Comparison of ENCODE assay signal across 8 cellular contexts in the genomic region with DNA sequence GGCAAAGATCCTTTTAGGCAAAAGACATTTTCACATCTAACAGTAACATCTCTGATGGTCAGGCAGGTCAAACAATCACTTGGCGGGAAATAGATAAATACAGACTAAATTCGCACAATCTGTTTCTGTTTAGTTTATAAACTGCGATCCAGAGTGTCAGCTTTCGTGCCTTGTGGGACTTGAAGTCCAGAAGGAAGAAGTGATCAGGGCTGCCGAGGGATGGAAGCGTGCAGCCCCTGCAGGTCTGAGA. TPM values are rescaled to one million over a fixed set of nuclear protein-coding genes. Genes with fewer than 3 reads are reported as not detected.
DNase-seq lines count a peak whose midpoint lies in the region; ATAC-seq and TF ChIP-seq lines count a peak whose summit lies in the region.

No MANE protein-coding gene starts in this region.

- H3K27ac ChIP-seq in heart left ventricle (peak overlapping the region in 9 of 12 donors; percentile 23 to 100 (median 98)), body of pancreas (peak overlapping the region in 3 of 4 donors; percentile 86 to 98 (median 98)), upper lobe of right lung (peak overlapping the region; percentile 95)

- H3K36me3 Mint-ChIP-seq in memory B cell = no peaks in the 10 kb centered on the region

- intact Hi-C loops in heart left ventricle (cut with DNase I) (loop anchor here in 1 of 10 donors (10.0 kb wide), 2 partner anchors 499 to 951 kb away; a partner anchor contains a TSS), left ventricle myocardium superior (cut with micrococcal nuclease) (no loop called here), body of pancreas (cut with DNase I) (no loop called here), upper lobe of right lung (cut with DNase I) (no loop called here)

- H3K4me1 ChIP-seq in heart left ventricle (peaks cover 0 to 14% (median 8%) of the 10 kb centered on the region in 12 donors), body of pancreas (peaks cover 5% of the 10 kb centered on the region), upper lobe of right lung (no peaks in the 10 kb centered on the region)

- H3K27me3 Mint-ChIP-seq in memory B cell = no peaks in the 10 kb centered on the region

- TF ChIP-seq CTCF in heart left ventricle (IDR thresholded peaks at IDR 0.05) (no peak), body of pancreas (IDR thresholded peaks at IDR 0.05) (no peak), upper lobe of right lung (IDR thresholded peaks at IDR 0.05) (no peak)

- H3K4me1 Mint-ChIP-seq in memory B cell = peaks cover 14% of the 10 kb centered on the region

- H3K4me3 Mint-ChIP-seq in memory B cell = peak overlapping the region; percentile 83

- H3K4me3 ChIP-seq in heart left ventricle = peak overlapping the region; percentile 26 to 97 (median 81)
- peak overlapping the region in 1 of 2 donors; percentile 58 for H3K4me3 ChIP-seq in body of pancreas
- peak overlapping the region; percentile 74 for H3K4me3 ChIP-seq in upper lobe of right lung

- DNase-seq in heart left ventricle (no peak), left ventricle myocardium superior (no peak), body of pancreas (no peak), memory B cell (ENCODE audit: low spot score in 2 of 2) (no peak), upper lobe of right lung (no peak), GM03348 (ENCODE audit: low spot score) (no peak), GM19238 (ENCODE audit: insufficient read length, low spot score) (no peak)

- no peaks in the 10 kb centered on the region for H3K36me3 ChIP-seq in heart left ventricle
- no peaks in the 10 kb centered on the region for H3K36me3 ChIP-seq in body of pancreas (replicated peaks in 1 of 2; ENCODE audit: insufficient read depth in 1 of 2, low read depth in 2 of 2)
- H3K36me3 ChIP-seq in upper lobe of right lung = no peaks in the 10 kb centered on the region

- ATAC-seq in heart left ventricle = no peak
- no peak for ATAC-seq in left ventricle myocardium superior
- no peak for ATAC-seq in body of pancreas
- ATAC-seq in memory B cell (ENCODE audit: low read depth) = no peak
- no peak for ATAC-seq in upper lobe of right lung
- no peak for ATAC-seq in HG02571 (IDR thresholded peaks at IDR 0.05; ENCODE audit: unreplicated experiment)

- TF ChIP-seq POLR2A in heart left ventricle (IDR thresholded peaks at IDR 0.05) = no peak
- TF ChIP-seq POLR2A in body of pancreas (IDR thresholded peaks at IDR 0.05) = no peak

- 0% methylated on average over 5 to 6 of the region's 6 CpGs for WGBS in heart left ventricle, 4 donors
- 0% methylated on average over 6 of the region's 6 CpGs for WGBS in body of pancreas, 2 donors

- H3K9me3 ChIP-seq in heart left ventricle (no peaks in the 10 kb centered on the region), body of pancreas (no peaks in the 10 kb centered on the region), upper lobe of right lung (no peaks in the 10 kb centered on the region)

- H3K27me3 ChIP-seq in heart left ventricle (no peaks in the 10 kb centered on the region), body of pancreas (no peaks in the 10 kb centered on the region), upper lobe of right lung (no peaks in the 10 kb centered on the region)

- H3K9me3 Mint-ChIP-seq in memory B cell = no peaks in the 10 kb centered on the region

- H3K27ac Mint-ChIP-seq in memory B cell = peak overlapping the region; percentile 88

RNA-seq across cellular contexts. Expression of a gene that starts 0.2 kb away (rescaled TPM):
- 10 to 100 TPM in 5 of 9 donors, 1 to 10 TPM in 4; 5.3 to 14.8 (median 11.2) TPM for total RNA-seq in heart left ventricle
- polyA plus RNA-seq in heart left ventricle = 10 to 100 TPM in 1 of 2 donors, 1 to 10 TPM in 1; 3.4 to 11.1 TPM
- total RNA-seq in left ventricle myocardium superior = 13.0 TPM
- 1 to 10 TPM; 4.3 to 5.2 TPM for total RNA-seq in body of pancreas
- 7.0 TPM for total RNA-seq in upper lobe of right lung

RNA-seq across cellular contexts. Expression of a gene that starts 16.8 kb away (rescaled TPM):
- total RNA-seq in heart left ventricle (10 to 100 TPM; 26.0 to 43.0 (median 33.3) TPM), left ventricle myocardium superior (31.8 TPM), body of pancreas (10 to 100 TPM; 34.9 to 48.8 TPM), upper lobe of right lung (58.9 TPM)
- 10 to 100 TPM in 1 of 2 donors, 1 to 10 TPM in 1; 9.9 to 11.7 TPM for polyA plus RNA-seq in heart left ventricle
